Comparison of ENCODE assay signal across 8 cellular contexts in the genomic region with DNA sequence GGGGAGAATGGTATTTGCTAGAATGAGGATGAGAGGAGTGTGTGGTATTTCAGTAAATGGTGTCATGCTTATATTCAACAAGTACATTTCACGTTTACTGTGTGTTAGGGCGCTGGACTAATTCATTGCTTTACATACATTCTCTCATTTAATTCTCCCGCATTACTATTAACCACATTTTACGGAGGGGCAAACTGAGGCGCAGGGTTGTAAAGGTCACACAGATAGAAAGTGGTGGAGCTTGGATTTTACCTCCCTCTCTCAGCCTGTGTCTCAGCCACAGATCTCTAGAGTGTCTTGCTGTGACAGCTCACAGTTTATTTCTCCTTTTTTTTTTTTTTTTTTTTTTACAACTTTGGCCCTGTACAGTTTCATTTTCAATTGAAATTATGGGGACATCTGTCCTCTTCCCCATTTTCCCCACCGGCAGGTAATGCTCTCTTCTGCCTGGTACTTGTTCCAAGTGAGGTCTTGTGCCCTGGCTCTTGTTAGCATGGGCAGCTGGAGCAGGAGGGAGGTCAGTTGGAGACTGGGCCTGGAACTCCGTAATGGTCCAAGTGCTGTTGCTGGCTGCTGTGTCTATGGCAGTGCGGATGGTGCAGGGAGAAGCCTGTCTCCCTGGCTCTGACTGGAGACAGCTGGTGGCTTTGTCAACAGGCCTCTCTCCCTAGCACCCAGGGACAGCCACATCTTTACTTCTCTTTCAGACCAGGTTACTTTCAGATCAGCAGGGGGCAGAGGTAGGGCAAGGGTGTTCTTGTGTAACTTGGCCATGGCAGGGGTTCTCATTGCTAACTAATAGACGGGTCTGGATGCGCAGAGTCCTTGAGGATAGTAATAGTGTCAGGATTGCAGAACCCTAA. TPM values are rescaled to one million over a fixed set of nuclear protein-coding genes. Genes with fewer than 3 reads are reported as not detected.
A peak's percentile ranks its signal among the peaks of the same experiment; 100 is the strongest.
DNase-seq lines count a peak whose midpoint lies in the region; ATAC-seq and TF ChIP-seq lines count a peak whose summit lies in the region.

No MANE protein-coding gene starts in this region.

- H3K9me3 ChIP-seq in ovary: no peaks in the 10 kb centered on the region

- CTCF ChIA-PET in activated CD8-positive, alpha-beta T cell treated with anti-CD3 and anti-CD28 coated beads for 36 hours (lab: Charles Lee): interaction anchor here (1.1 to 1.7 kb wide), 2 partner anchors 28 to 38 kb away, joined by 4 read pairs; no protein-coding TSS in a partner anchor

- intact Hi-C loops in activated CD8-positive, alpha-beta T cell treated with anti-CD3 and anti-CD28 coated beads for 36 hours (cut with micrococcal nuclease): no loop called here
- intact Hi-C loops in head of caudate nucleus (cut with DNase I) (loop anchor here (5.0 kb wide), 2 partner anchors 35 kb away; no protein-coding TSS in a partner anchor), ovary (cut with DNase I) (loop anchor here in 1 of 4 donors (5.0 kb wide), 1 partner anchor 35 kb away; no protein-coding TSS in a partner anchor)

- TF ChIP-seq CTCF in GM12865 (IDR thresholded peaks at IDR 0.05; ENCODE audit: insufficient read depth, low read depth, low read length, missing control alignments) (peak; percentile 12), ovary (IDR thresholded peaks at IDR 0.05) (no peak)
- no peak for TF ChIP-seq CTCF in activated CD8-positive, alpha-beta T cell treated with anti-CD3 and anti-CD28 coated beads for 36 hours (IDR thresholded peaks at IDR 0.05)

- H3K27me3 Mint-ChIP-seq in activated CD8-positive, alpha-beta T cell treated with anti-CD3 and anti-CD28 coated beads for 36 hours: peaks cover 6% of the 10 kb centered on the region

- H3K9me3 Mint-ChIP-seq in activated CD8-positive, alpha-beta T cell treated with anti-CD3 and anti-CD28 coated beads for 36 hours: no peaks in the 10 kb centered on the region

- H3K36me3 Mint-ChIP-seq in activated CD8-positive, alpha-beta T cell treated with anti-CD3 and anti-CD28 coated beads for 36 hours (ENCODE audit: low read depth): no peaks in the 10 kb centered on the region

- no peak overlapping the region for H3K27ac Mint-ChIP-seq in activated CD8-positive, alpha-beta T cell treated with anti-CD3 and anti-CD28 coated beads for 36 hours

- H3K4me1 Mint-ChIP-seq in activated CD8-positive, alpha-beta T cell treated with anti-CD3 and anti-CD28 coated beads for 36 hours (ENCODE audit: low read depth): peaks cover 7% of the 10 kb centered on the region

- no peaks in the 10 kb centered on the region for H3K36me3 ChIP-seq in ovary

- peak overlapping the region; percentile 87 to 89 for H3K27ac ChIP-seq in ovary

- DNase-seq in GM12865 (ENCODE audit: low read depth) (peak; percentile 56), Kasumi-1 (lab: John Stamatoyannopoulos, UW) (peak; percentile 66 to 77), head of caudate nucleus (peak in 36 of 42 donors; percentile 16 to 81 (median 65)), ovary (peak in 2 of 5 donors; percentile 46 to 48), foreskin melanocyte (no peak)
- no peak for DNase-seq in activated CD8-positive, alpha-beta T cell treated with anti-CD3 and anti-CD28 coated beads for 36 hours
- no peak for DNase-seq in activated CD8-positive, alpha-beta memory T cell treated with anti-CD3 and anti-CD28 coated beads, Interleukin-2, amount 50 U/mL, for 48 hours

- no peak for TF ChIP-seq EP300 in ovary (IDR thresholded peaks at IDR 0.05)

- POLR2A ChIA-PET in activated CD8-positive, alpha-beta T cell treated with anti-CD3 and anti-CD28 coated beads for 36 hours (lab: Charles Lee): no interaction called here

- WGBS in ovary, 3 donors: 22 to 30% (median 27%) methylated on average over 10 of the region's 10 CpGs

- no peak for ATAC-seq in activated CD8-positive, alpha-beta T cell treated with anti-CD3 and anti-CD28 coated beads for 36 hours
- no peak for ATAC-seq in GM21717 (IDR thresholded peaks at IDR 0.05; ENCODE audit: unreplicated experiment)

- H3K4me3 ChIP-seq in GM12865 (ENCODE audit: low read depth, low read length) (peak overlapping the region; percentile 96), ovary (peak overlapping the region; percentile 74)

- H3K4me1 ChIP-seq in ovary (ENCODE audit: insufficient read depth): peaks cover 37% of the 10 kb centered on the region

- TF ChIP-seq POLR2A in ovary (IDR thresholded peaks at IDR 0.05): no peak

- H3K27me3 ChIP-seq in ovary: no peaks in the 10 kb centered on the region

- peak overlapping the region; percentile 58 for H3K4me3 Mint-ChIP-seq in activated CD8-positive, alpha-beta T cell treated with anti-CD3 and anti-CD28 coated beads for 36 hours

RNA-seq across cellular contexts. Expression of a gene that starts 20.5 kb away (rescaled TPM):
- total RNA-seq in activated CD8-positive, alpha-beta T cell treated with anti-CD3 and anti-CD28 coated beads for 36 hours: 1 to 10 TPM; 2.9 to 3.3 TPM
- total RNA-seq in ovary: 100 to 1,000 TPM in 3 of 7 donors, 10 to 100 TPM in 4; 31.0 to 139 (median 92.8) TPM
- 10 to 100 TPM; 31.8 to 44.1 TPM for polyA plus RNA-seq in ovary

RNA-seq across cellular contexts. Expression of a gene that starts 37.9 kb away (rescaled TPM):
- 1,000 to 10,000 TPM; 3,542 to 3,651 TPM for total RNA-seq in activated CD8-positive, alpha-beta T cell treated with anti-CD3 and anti-CD28 coated beads for 36 hours
- total RNA-seq in ovary: 1,000 to 10,000 TPM; 2,727 to 9,295 (median 4,211) TPM
- polyA plus RNA-seq in ovary: 1,000 to 10,000 TPM; 2,234 to 8,183 TPM

Comparison
In these comparisons a context has a peak if more than half of its experiments do, and no peak if none do; other contexts are left out.
1. DNase-seq: peak in GM12865 (single experiment), Kasumi-1 (2 of 2) and head of caudate nucleus (36 of 42); none in activated CD8-positive, alpha-beta T cell treated with anti-CD3 and anti-CD28 coated beads for 36 hours (single experiment), foreskin melanocyte (single experiment) and activated CD8-positive, alpha-beta memory T cell treated with anti-CD3 and anti-CD28 coated beads, Interleukin-2, amount 50 U/mL, for 48 hours (single experiment).
2. RNA of a gene that starts 20.5 kb away (total RNA-seq): 31.0 to 139 TPM in ovary; 2.9 to 3.3 TPM in activated CD8-positive, alpha-beta T cell treated with anti-CD3 and anti-CD28 coated beads for 36 hours; every median in the first group is over 4 times any median in the second.